Comparison of ENCODE assay signal across 7 cellular contexts in the genomic region with DNA sequence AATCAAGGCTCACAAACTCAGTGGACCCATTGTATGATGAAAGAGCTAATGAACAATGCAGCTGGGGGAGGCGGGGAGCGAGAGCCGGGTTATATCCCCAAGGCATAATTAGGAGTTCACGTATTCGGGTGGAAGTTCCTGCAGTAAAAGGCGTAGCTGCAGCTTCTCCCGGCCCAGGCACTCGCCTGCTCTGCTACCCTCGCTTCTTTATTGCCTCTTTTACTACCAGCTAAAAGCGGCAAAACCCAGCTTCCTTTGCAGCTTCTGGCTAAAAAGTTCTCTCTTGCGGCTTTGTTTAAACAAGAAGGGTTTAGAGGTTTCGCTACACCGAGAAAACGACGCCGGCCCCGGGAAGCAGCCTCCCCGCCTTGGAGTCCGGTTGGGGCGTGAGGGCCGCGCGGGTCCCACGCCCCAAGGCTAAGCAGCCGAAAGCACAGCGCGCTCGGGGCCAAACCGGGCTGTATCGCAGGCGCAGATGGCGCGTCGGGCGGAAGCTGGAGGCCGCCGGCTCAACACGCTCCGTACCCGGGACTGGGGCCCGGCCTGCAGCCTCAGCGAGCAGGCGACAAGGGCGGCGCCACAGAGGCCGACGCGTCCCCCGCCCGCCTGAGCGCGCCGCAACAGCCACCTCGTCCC. TPM values are rescaled to one million over a fixed set of nuclear protein-coding genes. Genes with fewer than 3 reads are reported as not detected.
DNase-seq lines count a peak whose midpoint lies in the region; ATAC-seq and TF ChIP-seq lines count a peak whose summit lies in the region.

No MANE protein-coding gene starts in this region.

- no peaks in the 10 kb centered on the region for H3K36me3 ChIP-seq in brain microvascular endothelial cell (replicated peaks)

- H3K27me3 ChIP-seq in brain microvascular endothelial cell (replicated peaks): no peaks in the 10 kb centered on the region

- peak overlapping the region; percentile 93 for H3K27ac ChIP-seq in brain microvascular endothelial cell

- peak; percentile 46 for DNase-seq in GF-D8 (lab: John Stamatoyannopoulos, UW)
- DNase-seq in HPDE6-E6E7 (ENCODE audit: extremely low spot score): peak; percentile 58
- DNase-seq in brain microvascular endothelial cell: peak; percentile 50
- peak; percentile 95 for DNase-seq in retina

- in situ Hi-C loops in brain microvascular endothelial cell (cut with HindIII; ENCODE audit: low pct_ligation_motif_present, low sequenced_read_pairs): no loop called here

- no peak for TF ChIP-seq CTCF in brain microvascular endothelial cell (IDR thresholded peaks at IDR 0.05; ENCODE audit: low read depth, low read length, missing control alignments)

- H3K4me3 ChIP-seq in brain microvascular endothelial cell (ENCODE audit: low read depth, low read length) (peak overlapping the region; percentile 64), iPS-11a (ENCODE audit: low read depth, low read length) (peak overlapping the region; percentile 61)

- ATAC-seq in GM21423 (IDR thresholded peaks at IDR 0.05; ENCODE audit: unreplicated experiment): peak; percentile 62

TF ChIP-seq in PFSK-1, 5 proteins besides CTCF, POLR2A, EP300 and RAD21:
- TF ChIP-seq TAF1 (IDR thresholded peaks at IDR 0.05; ENCODE audit: borderline replicate concordance, insufficient read depth, low read length): no peak
- TF ChIP-seq, protein P1, sequence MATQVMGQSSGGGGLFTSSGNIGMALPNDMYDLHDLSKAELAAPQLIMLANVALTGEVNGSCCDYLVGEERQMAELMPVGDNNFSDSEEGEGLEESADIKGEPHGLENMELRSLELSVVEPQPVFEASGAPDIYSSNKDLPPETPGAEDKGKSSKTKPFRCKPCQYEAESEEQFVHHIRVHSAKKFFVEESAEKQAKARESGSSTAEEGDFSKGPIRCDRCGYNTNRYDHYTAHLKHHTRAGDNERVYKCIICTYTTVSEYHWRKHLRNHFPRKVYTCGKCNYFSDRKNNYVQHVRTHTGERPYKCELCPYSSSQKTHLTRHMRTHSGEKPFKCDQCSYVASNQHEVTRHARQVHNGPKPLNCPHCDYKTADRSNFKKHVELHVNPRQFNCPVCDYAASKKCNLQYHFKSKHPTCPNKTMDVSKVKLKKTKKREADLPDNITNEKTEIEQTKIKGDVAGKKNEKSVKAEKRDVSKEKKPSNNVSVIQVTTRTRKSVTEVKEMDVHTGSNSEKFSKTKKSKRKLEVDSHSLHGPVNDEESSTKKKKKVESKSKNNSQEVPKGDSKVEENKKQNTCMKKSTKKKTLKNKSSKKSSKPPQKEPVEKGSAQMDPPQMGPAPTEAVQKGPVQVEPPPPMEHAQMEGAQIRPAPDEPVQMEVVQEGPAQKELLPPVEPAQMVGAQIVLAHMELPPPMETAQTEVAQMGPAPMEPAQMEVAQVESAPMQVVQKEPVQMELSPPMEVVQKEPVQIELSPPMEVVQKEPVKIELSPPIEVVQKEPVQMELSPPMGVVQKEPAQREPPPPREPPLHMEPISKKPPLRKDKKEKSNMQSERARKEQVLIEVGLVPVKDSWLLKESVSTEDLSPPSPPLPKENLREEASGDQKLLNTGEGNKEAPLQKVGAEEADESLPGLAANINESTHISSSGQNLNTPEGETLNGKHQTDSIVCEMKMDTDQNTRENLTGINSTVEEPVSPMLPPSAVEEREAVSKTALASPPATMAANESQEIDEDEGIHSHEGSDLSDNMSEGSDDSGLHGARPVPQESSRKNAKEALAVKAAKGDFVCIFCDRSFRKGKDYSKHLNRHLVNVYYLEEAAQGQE (IDR thresholded peaks at IDR 0.05; ENCODE audit: insufficient read depth in 1 of 2, low read depth in 2 of 2, low read length in 2 of 2): peak in 1 of 2 experiments; percentile 42; a peak in 1 of 4 replicates
- TF ChIP-seq POLR2AphosphoS5 (IDR thresholded peaks at IDR 0.05; ENCODE audit: low read depth, low read length): peak; percentile 70; the same call in 1 of the 2 replicates
- TF ChIP-seq SIN3A (IDR thresholded peaks at IDR 0.05; ENCODE audit: borderline replicate concordance, insufficient read depth, low read length): 0 out of 2 replicates have a peak, but pooled peaks have one; percentile 33

RNA-seq across cellular contexts. Expression of gene ZBTB2, which starts 1.6 kb away (rescaled TPM):
- 25.0 TPM for polyA plus RNA-seq in PFSK-1 (2012; ENCODE audit: insufficient read length, low read depth)

Comparison
In these comparisons a context has a peak if more than half of its experiments do, and no peak if none do; other contexts are left out.
1. Peak in every context shown above with its lines: DNase-seq, ATAC-seq, H3K4me3 ChIP-seq and H3K27ac ChIP-seq.